Comparison of ENCODE assay signal across 8 cellular contexts in genomic region chr14:24135834-24136683, GRCh38. TPM values are rescaled to one million over a fixed set of nuclear protein-coding genes. Genes with fewer than 3 reads are reported as not detected.
A peak's percentile ranks its signal among the peaks of the same experiment; 100 is the strongest.
DNase-seq lines count a peak whose midpoint lies in the region; ATAC-seq and TF ChIP-seq lines count a peak whose summit lies in the region.

TSS of gene PSME1 (plus strand) at chr14:24136194. CDS start at chr14:24136263, 69 bp downstream.

- no peaks in the 10 kb centered on the region for H3K27me3 Mint-ChIP-seq in activated B cell treated with CpG ODN at 0.5 μM for 24 hours

- peaks cover 36% of the 10 kb centered on the region for H3K36me3 Mint-ChIP-seq in activated B cell treated with CpG ODN at 0.5 μM for 24 hours (ENCODE audit: low read depth)

- ATAC-seq in GM18907 (IDR thresholded peaks at IDR 0.05; ENCODE audit: unreplicated experiment) (peak; percentile 82), HG03139 (IDR thresholded peaks at IDR 0.05; ENCODE audit: unreplicated experiment) (peak; percentile 78), activated B cell treated with CpG ODN at 0.5 μM for 24 hours (ENCODE audit: low read depth) (peak; percentile 97)

- CTCF ChIA-PET in AG04449 (lab: Yijun Ruan, JAX) (interaction anchor here (1.1 to 3.3 kb wide), 7 partner anchors 11 to 174 kb away, joined by 3 to 16 read pairs (median 11); partner anchors contain the start of genes CIDEB, IRF9, PSME2 and RNF31), activated B cell treated with CpG ODN at 0.5 μM for 24 hours (lab: Charles Lee) (interaction anchor here (1.0 to 2.7 kb wide), 8 partner anchors 10 to 27 kb away, joined by 3 to 13 read pairs (median 5); partner anchors contain the start of genes DCAF11, IRF9, NRL and PSME2)

- TF ChIP-seq CTCF in AG04449 (IDR thresholded peaks at IDR 0.05; ENCODE audit: insufficient read depth, low read length, missing control alignments): no peak
- no peak for TF ChIP-seq CTCF in activated B cell treated with CpG ODN at 0.5 μM for 24 hours (IDR thresholded peaks at IDR 0.05)
- no peak for TF ChIP-seq CTCF in cardiac fibroblast (IDR thresholded peaks at IDR 0.05; ENCODE audit: low read depth, low read length)

- intact Hi-C loops in activated B cell treated with CpG ODN at 0.5 μM for 24 hours (cut with micrococcal nuclease): loop anchor here (1.0 kb wide), 7 partner anchors 10 to 295 kb away; partner anchors contain the start of genes DCAF11, IRF9, NRL and PCK2

- DNase-seq in AG04449 (ENCODE audit: low read depth, low spot score) (no peak), NCI-H2227 treated with DMSO at 0.1 percent for 48 hours (lab: John Stamatoyannopoulos, UW) (peak; percentile 88), activated B cell treated with CpG ODN at 0.5 μM for 24 hours (peak; percentile 94), cardiac fibroblast (ENCODE audit: low read depth in 2 of 2) (peak; percentile 84 to 89), iris pigment epithelial cell (ENCODE audit: low read depth) (peak; percentile 90)
- DNase-seq in stimulated activated CD4-positive, alpha-beta T cell treated with anti-CD3 and anti-CD28 coated beads, Interleukin-12 subunit alpha, Interleukin-12 subunit beta, amount 100 ng/mL, for 4 hours: peak; percentile 94

- H3K4me3 ChIP-seq in AG04449 (ENCODE audit: low read depth, low read length) (peak within 1 kb of the TSS; percentile 73), cardiac fibroblast (replicated peaks in 1 of 2; ENCODE audit: low read depth in 2 of 2, low read length in 2 of 2) (peak within 1 kb of the TSS; percentile 76 to 89)

- H3K4me3 Mint-ChIP-seq in activated B cell treated with CpG ODN at 0.5 μM for 24 hours: peak within 1 kb of the TSS; percentile 91

- H3K27ac Mint-ChIP-seq in activated B cell treated with CpG ODN at 0.5 μM for 24 hours: peak within 1 kb of the TSS; percentile 90

- no peaks in the 10 kb centered on the region for H3K9me3 Mint-ChIP-seq in activated B cell treated with CpG ODN at 0.5 μM for 24 hours

- POLR2A ChIA-PET in AG04449 (lab: Yijun Ruan, JAX) (interaction anchor here (0.5 to 1.7 kb wide), 7 partner anchors 9 to 106 kb away, joined by 3 to 14 read pairs (median 4); partner anchors contain the start of genes DCAF11, NRL, PCK2 and PSME2), activated B cell treated with CpG ODN at 0.5 μM for 24 hours (lab: Charles Lee) (interaction anchor here (0.6 to 9.4 kb wide), 36 partner anchors 9 to 1264 kb away, joined by 3 to 239 read pairs (median 5); partner anchors contain the start of genes CHMP4A, DCAF11, IPO4 and IRF9)

- peaks cover 57% of the 10 kb centered on the region for H3K4me1 Mint-ChIP-seq in activated B cell treated with CpG ODN at 0.5 μM for 24 hours

RNA-seq across cellular contexts. Expression of gene PSME1, which starts in this region (rescaled TPM):
- 406 and 449 TPM in 2 replicates for total RNA-seq in activated B cell treated with CpG ODN at 0.5 μM for 24 hours
